Comparison of ENCODE assay signal across 8 cellular contexts in genomic region chr3:195914648-195915473, GRCh38.
DNase-seq lines count a peak whose midpoint lies in the region; ATAC-seq and TF ChIP-seq lines count a peak whose summit lies in the region.

No MANE protein-coding gene starts in this region.

- H3K4me1 ChIP-seq in iPS-15b (ENCODE audit: control insufficient read depth, insufficient read depth, low read length) = peaks cover 14% of the 10 kb centered on the region

- TF ChIP-seq CTCF in astrocyte of the cerebellum (IDR thresholded peaks at IDR 0.05; ENCODE audit: low read depth, low read length, missing control alignments) = peak; percentile 98

- in situ Hi-C loops in astrocyte of the cerebellum (cut with HindIII; ENCODE audit: low sequenced_read_pairs) = no loop called here

- DNase-seq in astrocyte of the cerebellum (ENCODE audit: low read depth) (peak; percentile 93), smooth muscle cell of the brain vasculature (ENCODE audit: low read depth, low spot score) (peak; percentile 83), NOMO-1 treated with dmso at 0.1 percent for 144 hours (lab: John Stamatoyannopoulos, UW; ENCODE audit: unreplicated experiment) (no peak), NCI-H2227 (lab: John Stamatoyannopoulos, UW; ENCODE audit: unreplicated experiment) (no peak)

- H3K4me3 ChIP-seq in astrocyte of the cerebellum (ENCODE audit: low read depth, low read length) (no peak overlapping the region), iPS-15b (ENCODE audit: low read depth, low read length) (peak overlapping the region; percentile 30)

- no peaks in the 10 kb centered on the region for H3K36me3 ChIP-seq in iPS-15b (ENCODE audit: control insufficient read depth, insufficient read depth, low read length)

- H3K9me3 ChIP-seq in iPS-15b (ENCODE audit: control insufficient read depth, insufficient read depth, low read length) = no peaks in the 10 kb centered on the region

- peaks cover 11% of the 10 kb centered on the region for H3K27me3 ChIP-seq in iPS-15b (ENCODE audit: control insufficient read depth, insufficient read depth, low read length)

- H3K9ac ChIP-seq in iPS-15b (ENCODE audit: low read depth, low read length) = peak overlapping the region; percentile 29

- ATAC-seq in GM18502 (IDR thresholded peaks at IDR 0.05; ENCODE audit: poor library complexity, unreplicated experiment) = peak; percentile 91
- ATAC-seq in HG02885 (IDR thresholded peaks at IDR 0.05; ENCODE audit: poor library complexity, unreplicated experiment) = peak; percentile 93

- peak; percentile 40 for TF ChIP-seq POLR2A in Raji (IDR thresholded peaks at IDR 0.05; ENCODE audit: insufficient read depth, low read depth, low read length)

Comparison
In these comparisons a context has a peak if more than half of its experiments do, and no peak if none do; other contexts are left out.
1. DNase-seq: peak in astrocyte of the cerebellum (single experiment) and smooth muscle cell of the brain vasculature (single experiment); none in NOMO-1 treated with dmso at 0.1 percent for 144 hours (single experiment) and NCI-H2227 (single experiment).